ENCODE assay signal across 26 cellular contexts in genomic region chr5:155732587-155733376, GRCh38.
"Had no signal": no experiment of that assay in that cellular context is flagged by ENCODE, and none has a peak within 500 bp of the region (broad histone marks: within the 10 kb centered on the region; RNA-seq: fewer than 3 reads in every experiment).

No MANE protein-coding gene starts in this region.

- H3K36me3 ChIP-seq: adrenal gland, SJSA1 had no signal

- H3K4me3 ChIP-seq: adrenal gland, K562, PC-9, SJSA1 had no signal

- H3K9ac ChIP-seq: SK-N-SH had no signal

- H3K4me1 ChIP-seq: adrenal gland, SJSA1 had no signal

- H3K27ac ChIP-seq: adrenal gland, PC-9, RWPE1, SJSA1 had no signal

- ATAC-seq: activated CD8-positive, alpha-beta T cell treated with anti-CD3 and anti-CD28 coated beads, Interleukin-2, amount 10 ng/mL, durations not matched to agents 7 days and 5 days; activated naive CD4-positive, alpha-beta T cell treated with anti-CD3 and anti-CD28 coated beads, Interleukin-2, amount 50 U/mL, for 72 hours; K562 had no signal

- DNase-seq: activated CD4-positive, alpha-beta T cell treated with anti-CD3 and anti-CD28 coated beads, Interleukin-2, amount 10 ng/mL, durations not matched to agents 7 days and 5 days; activated CD4-positive, alpha-beta T cell treated with anti-CD3 and anti-CD28 coated beads, Interleukin-2, amount 50 U/mL, for 48 hours; activated CD8-positive, alpha-beta T cell treated with anti-CD3 and anti-CD28 coated beads, Interleukin-2, amount 10 ng/mL, durations not matched to agents 7 days and 5 days; activated gamma-delta T cell treated with Interleukin-2 at 50 U/mL for 16 hours; activated naive CD4-positive, alpha-beta T cell treated with anti-CD3 and anti-CD28 coated beads for 36 hours; activated T-cell treated with anti-CD3 and anti-CD28 coated beads, Interleukin-2, amount 50 U/mL, for 24 hours; adrenal gland; central memory CD4-positive, alpha-beta T cell; NCI-H1092 treated with DMSO at 0.1 percent for 48 hours; NCI-H1417; NCI-H146; NCI-H187; NCI-H2029 treated with DMSO at 0.1 percent for 48 hours; NCI-H2107; NCI-H2171; NCI-H510A; NCI-H526; NCI-H748 treated with DMSO at 0.1 percent for 48 hours; NK-92 treated with Interleukin-12 subunit alpha and Interleukin-12 subunit beta, amount 100 ng/mL, for 24 hours; PC-9; SHP77; SK-N-SH had no signal

- H3K9me3 ChIP-seq: adrenal gland, SK-N-SH had no signal
